16 cellular contexts compared by ENCODE assay signal in the genomic region with DNA sequence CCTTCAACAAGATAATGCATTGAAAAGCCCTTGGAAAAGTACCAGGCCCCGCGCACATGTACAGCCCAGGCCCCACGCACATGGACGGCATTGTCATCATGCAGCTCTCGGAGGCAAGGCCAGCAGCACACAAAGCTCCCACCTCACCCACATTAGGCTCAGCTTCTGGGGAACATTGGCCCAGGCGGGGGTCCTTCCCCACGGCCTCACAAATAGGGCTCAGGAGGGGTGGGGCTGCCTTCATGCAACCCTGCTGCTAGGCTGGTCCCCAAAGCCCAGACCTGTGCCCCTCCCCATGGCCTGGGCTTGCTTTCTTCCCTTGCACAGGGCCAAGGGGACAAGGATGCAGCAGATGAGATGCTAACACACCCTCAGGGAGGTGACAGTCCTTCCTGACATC. TPM values are rescaled to one million over a fixed set of nuclear protein-coding genes. Genes with fewer than 3 reads are reported as not detected.
DNase-seq lines count a peak whose midpoint lies in the region; ATAC-seq, FAIRE-seq and TF ChIP-seq lines count a peak whose summit lies in the region.
"Had no signal": no experiment of that assay in that cellular context is flagged by ENCODE, and none has a peak within 500 bp of the region (broad histone marks: within the 10 kb centered on the region; RNA-seq: fewer than 3 reads in every experiment).

No MANE protein-coding gene starts in this region.

- TF ChIP-seq POLR2A in suprapubic skin (IDR thresholded peaks at IDR 0.05): no peak

- no peak overlapping the region for H3K27ac ChIP-seq in RWPE2 (ENCODE audit: poor library complexity, severe bottlenecking)
- no peak overlapping the region for H3K27ac ChIP-seq in left lung
- no peak overlapping the region for H3K27ac ChIP-seq in suprapubic skin
- H3K27ac ChIP-seq in kidney (ENCODE audit: low read depth in 2 of 2, low read length in 2 of 2): no peak overlapping the region
- no peak overlapping the region for H3K27ac ChIP-seq in CD4-positive, alpha-beta memory T cell (ENCODE audit: low read depth, low read length)

- no peaks in the 10 kb centered on the region for H3K9me3 ChIP-seq in RWPE2 (ENCODE audit: severe bottlenecking)
- no peaks in the 10 kb centered on the region for H3K9me3 ChIP-seq in left lung
- no peaks in the 10 kb centered on the region for H3K9me3 ChIP-seq in suprapubic skin
- no peaks in the 10 kb centered on the region for H3K9me3 ChIP-seq in kidney (ENCODE audit: control insufficient read depth in 1 of 2, low read length in 2 of 2)
- H3K9me3 ChIP-seq in CD4-positive, alpha-beta memory T cell (ENCODE audit: control insufficient read depth in 1 of 2, low read length in 2 of 2): no peaks in the 10 kb centered on the region
- H3K9me3 ChIP-seq: Caco-2 had no signal

- no peak for FAIRE-seq in kidney (lab: Jason Lieb, UNC)
- FAIRE-seq: GM19239 had no signal

- no peak overlapping the region for H3K27ac Mint-ChIP-seq in activated CD8-positive, alpha-beta memory T cell treated with anti-CD3 and anti-CD28 coated beads, Interleukin-2, amount 10 ng/mL, durations not matched to agents 7 days and 5 days
- H3K27ac Mint-ChIP-seq in CD4-positive, alpha-beta memory T cell: no peak overlapping the region
- H3K27ac Mint-ChIP-seq: naive B cell had no signal

- TF ChIP-seq CTCF in RWPE2 (IDR thresholded peaks at IDR 0.05; ENCODE audit: poor library complexity, severe bottlenecking) (no peak), left lung (IDR thresholded peaks at IDR 0.05) (no peak), suprapubic skin (IDR thresholded peaks at IDR 0.05) (no peak), kidney (IDR thresholded peaks at IDR 0.05; ENCODE audit: borderline replicate concordance, extremely low read depth, insufficient read depth) (no peak)

- H3K4me1 ChIP-seq in RWPE2 (ENCODE audit: insufficient read depth, poor library complexity, severe bottlenecking) (no peaks in the 10 kb centered on the region), left lung (no peaks in the 10 kb centered on the region), suprapubic skin (no peaks in the 10 kb centered on the region), kidney (ENCODE audit: control insufficient read depth in 1 of 2, insufficient read depth in 1 of 2, low read depth in 1 of 2, low read length in 2 of 2) (peaks cover 0 to 2% of the 10 kb centered on the region in 2 donors)
- no peaks in the 10 kb centered on the region for H3K4me1 ChIP-seq in CD4-positive, alpha-beta memory T cell (ENCODE audit: insufficient read depth, low read length)
- H3K4me1 ChIP-seq: Caco-2 had no signal

- peaks cover 34% of the 10 kb centered on the region for H3K27me3 Mint-ChIP-seq in activated CD8-positive, alpha-beta memory T cell treated with anti-CD3 and anti-CD28 coated beads, Interleukin-2, amount 10 ng/mL, durations not matched to agents 7 days and 5 days
- H3K27me3 Mint-ChIP-seq in CD4-positive, alpha-beta memory T cell: peaks cover 24 to 30% of the 10 kb centered on the region in 2 donors

- 81% methylated on average over 7 of the region's 7 CpGs for WGBS in suprapubic skin

- intact Hi-C loops in left lung (cut with DNase I) (no loop called here), kidney (cut with DNase I) (no loop called here)
- intact Hi-C loops in CD4-positive, alpha-beta memory T cell (cut with micrococcal nuclease): no loop called here

- CTCF ChIA-PET in activated CD8-positive, alpha-beta memory T cell treated with anti-CD3 and anti-CD28 coated beads, Interleukin-2, amount 10 ng/mL, durations not matched to agents 7 days and 5 days (lab: Charles Lee): no interaction called here
- CTCF ChIA-PET in CD4-positive, alpha-beta memory T cell (lab: Charles Lee; ENCODE audit: partially characterized antibody): interaction anchor here (1.4 kb wide), 1 partner anchor 14 kb away, joined by 4 read pairs; no protein-coding TSS in a partner anchor

- TF ChIP-seq EP300 in suprapubic skin (IDR thresholded peaks at IDR 0.05): no peak

- H3K36me3 Mint-ChIP-seq in activated CD8-positive, alpha-beta memory T cell treated with anti-CD3 and anti-CD28 coated beads, Interleukin-2, amount 10 ng/mL, durations not matched to agents 7 days and 5 days: no peaks in the 10 kb centered on the region
- no peaks in the 10 kb centered on the region for H3K36me3 Mint-ChIP-seq in CD4-positive, alpha-beta memory T cell

- H3K4me1 Mint-ChIP-seq in activated CD8-positive, alpha-beta memory T cell treated with anti-CD3 and anti-CD28 coated beads, Interleukin-2, amount 10 ng/mL, durations not matched to agents 7 days and 5 days: no peaks in the 10 kb centered on the region
- no peaks in the 10 kb centered on the region for H3K4me1 Mint-ChIP-seq in CD4-positive, alpha-beta memory T cell
- H3K4me1 Mint-ChIP-seq: central memory CD8-positive, alpha-beta T cell; naive B cell had no signal

- POLR2A ChIA-PET in CD4-positive, alpha-beta memory T cell (lab: Charles Lee; ENCODE audit: partially characterized antibody): no interaction called here

- H3K36me3 ChIP-seq in RWPE2 (ENCODE audit: low read depth) (no peaks in the 10 kb centered on the region), left lung (peaks cover 0 to 21% of the 10 kb centered on the region in 2 donors), suprapubic skin (peaks cover 16% of the 10 kb centered on the region), kidney (ENCODE audit: control insufficient read depth in 1 of 2, insufficient read depth in 2 of 2, low read length in 2 of 2) (no peaks in the 10 kb centered on the region)
- H3K36me3 ChIP-seq in CD4-positive, alpha-beta memory T cell (ENCODE audit: insufficient read depth, low read length): no peaks in the 10 kb centered on the region

- H3K4me3 ChIP-seq in RWPE2 (ENCODE audit: severe bottlenecking) (no peak overlapping the region), left lung (no peak overlapping the region), suprapubic skin (no peak overlapping the region), kidney (ENCODE audit: low read length in 2 of 2) (no peak overlapping the region)
- no peak overlapping the region for H3K4me3 ChIP-seq in CD4-positive, alpha-beta memory T cell (ENCODE audit: low read length in 2 of 2)

- H3K9ac ChIP-seq in kidney (ENCODE audit: low read length in 2 of 2): no peak overlapping the region

- peak; percentile 30 for DNase-seq in activated CD8-positive, alpha-beta memory T cell treated with anti-CD3 and anti-CD28 coated beads, Interleukin-2, amount 10 ng/mL, durations not matched to agents 7 days and 5 days
- no peak for DNase-seq in activated CD8-positive, alpha-beta memory T cell treated with anti-CD3 and anti-CD28 coated beads, Interleukin-2, amount 50 U/mL, for 48 hours
- DNase-seq in RWPE2 (ENCODE audit: low spot score) (peak; percentile 73), left lung (peak; percentile 19 to 49), suprapubic skin (ENCODE audit: low spot score in 2 of 2) (peak; percentile 44 to 71), NOMO-1 (lab: John Stamatoyannopoulos, UW; ENCODE audit: unreplicated experiment in 2 of 2) (no peak), kidney (no peak)
- no peak for DNase-seq in CD4-positive, alpha-beta memory T cell
- DNase-seq: ACHN, KBM-7, naive B cell, NCI-H1417 treated with DMSO at 0.1 percent for 48 hours had no signal

- H3K9me3 Mint-ChIP-seq in activated CD8-positive, alpha-beta memory T cell treated with anti-CD3 and anti-CD28 coated beads, Interleukin-2, amount 10 ng/mL, durations not matched to agents 7 days and 5 days (ENCODE audit: low read depth): no peaks in the 10 kb centered on the region
- peaks cover 0 to 3% (median 0%) of the 10 kb centered on the region in 8 donors for H3K9me3 Mint-ChIP-seq in CD4-positive, alpha-beta memory T cell
- H3K9me3 Mint-ChIP-seq: central memory CD8-positive, alpha-beta T cell had no signal

- ATAC-seq in activated CD8-positive, alpha-beta memory T cell treated with anti-CD3 and anti-CD28 coated beads, Interleukin-2, amount 10 ng/mL, durations not matched to agents 7 days and 5 days: no peak
- no peak for ATAC-seq in RWPE2 (ENCODE audit: low read depth)
- no peak for ATAC-seq in left lung
- ATAC-seq: SK-N-SH treated with all-trans-retinoic acid at 6 μM for 48 hours had no signal

- H3K4me3 Mint-ChIP-seq in activated CD8-positive, alpha-beta memory T cell treated with anti-CD3 and anti-CD28 coated beads, Interleukin-2, amount 10 ng/mL, durations not matched to agents 7 days and 5 days: no peak overlapping the region
- H3K4me3 Mint-ChIP-seq in CD4-positive, alpha-beta memory T cell: no peak overlapping the region
- H3K4me3 Mint-ChIP-seq: central memory CD8-positive, alpha-beta T cell; naive B cell had no signal

- H3K27me3 ChIP-seq in RWPE2 (ENCODE audit: insufficient read depth, poor library complexity, severe bottlenecking): peaks cover 46% of the 10 kb centered on the region
- peaks cover 0 to 45% of the 10 kb centered on the region in 2 donors for H3K27me3 ChIP-seq in left lung
- H3K27me3 ChIP-seq in suprapubic skin: peaks cover 15% of the 10 kb centered on the region
- H3K27me3 ChIP-seq in CD4-positive, alpha-beta memory T cell (ENCODE audit: insufficient read depth, low read length): peaks cover 5% of the 10 kb centered on the region

RNA-seq across cellular contexts. Expression of gene NPEPL1, which starts 26.7 kb away (rescaled TPM):
- total RNA-seq in activated CD8-positive, alpha-beta memory T cell treated with anti-CD3 and anti-CD28 coated beads, Interleukin-2, amount 10 ng/mL, durations not matched to agents 7 days and 5 days: 10 to 100 TPM; 19.3 to 30.4 TPM
- 10 to 100 TPM; 25.1 to 30.8 TPM for total RNA-seq in left lung
- 10 to 100 TPM; 21.0 to 69.2 (median 42.0) TPM for total RNA-seq in suprapubic skin
- total RNA-seq in kidney: 60.2 TPM
- polyA plus RNA-seq in kidney (ENCODE audit: insufficient read depth, low read depth, low replicate concordance): 39.7 TPM
- 10 to 100 TPM; 44.2 to 44.8 TPM for total RNA-seq in CD4-positive, alpha-beta memory T cell
- polyA plus RNA-seq in CD4-positive, alpha-beta memory T cell: 10 to 100 TPM in 1 of 2 donors, 1 to 10 TPM in 1; 8.9 to 11.9 TPM

Comparison
In these comparisons a context has a peak if more than half of its experiments do, and no peak if none do; other contexts are left out.
1. DNase-seq: peak in activated CD8-positive, alpha-beta memory T cell treated with anti-CD3 and anti-CD28 coated beads, Interleukin-2, amount 10 ng/mL, durations not matched to agents 7 days and 5 days (single experiment), RWPE2 (single experiment), left lung (2 of 2) and suprapubic skin (2 of 2); none in activated CD8-positive, alpha-beta memory T cell treated with anti-CD3 and anti-CD28 coated beads, Interleukin-2, amount 50 U/mL, for 48 hours (single experiment), NOMO-1 (0 of 2), kidney (single experiment) and CD4-positive, alpha-beta memory T cell (0 of 5).